ENCODE assay signal across 1 cellular context in genomic region chr1:2575801-2576663, GRCh38.
TF ChIP-seq lines count a peak whose summit lies in the region.

No MANE protein-coding gene starts in this region.

TF ChIP-seq in HepG2, 621 proteins besides CTCF, POLR2A, EP300 and RAD21 (continued from another document and continues in another):
- TF ChIP-seq NAIF1 (CRISPR knock-in tag; IDR thresholded peaks at IDR 0.05; ENCODE audit: borderline replicate concordance): no peak
- no peak for TF ChIP-seq ETS1 (CRISPR knock-in tag; IDR thresholded peaks at IDR 0.05)
- peak; percentile 32; the same call in 1 of the 2 replicates for TF ChIP-seq RXRA (CRISPR knock-in tag; IDR thresholded peaks at IDR 0.05)
- peak; percentile 81 for TF ChIP-seq DRAP1 (CRISPR knock-in tag; IDR thresholded peaks at IDR 0.05)
- TF ChIP-seq NFKBIZ (CRISPR knock-in tag; IDR thresholded peaks at IDR 0.05): no peak
- TF ChIP-seq ZFP41 (CRISPR knock-in tag; IDR thresholded peaks at IDR 0.05; ENCODE audit: borderline replicate concordance): no peak
- TF ChIP-seq ZNF451 (CRISPR knock-in tag; IDR thresholded peaks at IDR 0.05): no peak
- no peak for TF ChIP-seq MTF2 (CRISPR knock-in tag; IDR thresholded peaks at IDR 0.05; ENCODE audit: borderline replicate concordance)
- no peak for TF ChIP-seq ZBTB2 (CRISPR knock-in tag; IDR thresholded peaks at IDR 0.05; ENCODE audit: low read depth)
- TF ChIP-seq TBL1XR1 (IDR thresholded peaks at IDR 0.05; ENCODE audit: borderline replicate concordance, low read length, partially characterized antibody): no peak
- TF ChIP-seq ZNF720 (CRISPR knock-in tag; IDR thresholded peaks at IDR 0.05): no peak
- no peak for TF ChIP-seq SETDB1 (CRISPR knock-in tag; IDR thresholded peaks at IDR 0.05; ENCODE audit: borderline replicate concordance)
- TF ChIP-seq MLLT10 (CRISPR knock-in tag; IDR thresholded peaks at IDR 0.05): no peak
- TF ChIP-seq TCF7 (IDR thresholded peaks at IDR 0.05; ENCODE audit: low read depth): no peak
- no peak for TF ChIP-seq KDM5A (IDR thresholded peaks at IDR 0.05; ENCODE audit: borderline replicate concordance, low read length)
- no peak for TF ChIP-seq ZNF230 (CRISPR knock-in tag; IDR thresholded peaks at IDR 0.05)
- TF ChIP-seq ZFP91 (CRISPR knock-in tag; IDR thresholded peaks at IDR 0.05; ENCODE audit: borderline replicate concordance): peak; percentile 16; the same call in 1 of the 2 replicates
- TF ChIP-seq SIN3A (IDR thresholded peaks at IDR 0.05; ENCODE audit: borderline replicate concordance, low read depth, low read length): 0 out of 2 replicates have a peak, but pooled peaks have one; percentile 29
- peak; percentile 49; the same call in 1 of the 2 replicates for TF ChIP-seq KDM5B (CRISPR knock-in tag; IDR thresholded peaks at IDR 0.05; ENCODE audit: borderline replicate concordance)
- no peak for TF ChIP-seq SNRNP70 (IDR thresholded peaks at IDR 0.05; ENCODE audit: low read depth, low read length)
- TF ChIP-seq ZNF225 (CRISPR knock-in tag; IDR thresholded peaks at IDR 0.05): no peak
- TF ChIP-seq CENPT (CRISPR knock-in tag; IDR thresholded peaks at IDR 0.05; ENCODE audit: low read depth): no peak
- no peak for TF ChIP-seq GATAD1 (CRISPR knock-in tag; IDR thresholded peaks at IDR 0.05)
- no peak for TF ChIP-seq TEAD2 (CRISPR knock-in tag; IDR thresholded peaks at IDR 0.05)
- no peak for TF ChIP-seq ZBTB39 (CRISPR knock-in tag; IDR thresholded peaks at IDR 0.05)
- TF ChIP-seq AGO2 (optimal IDR thresholded peaks at IDR 0.05; ENCODE audit: low read depth, low read length): no peak
- TF ChIP-seq HMGA1 (CRISPR knock-in tag; conservative IDR thresholded peaks at IDR 0.05): no peak
- peak; percentile 57; the same call in 1 of the 2 replicates for TF ChIP-seq ZSCAN25 (CRISPR knock-in tag; IDR thresholded peaks at IDR 0.05)
- no peak for TF ChIP-seq PCBP1 (IDR thresholded peaks at IDR 0.05; ENCODE audit: borderline replicate concordance, low read depth, low read length)
- TF ChIP-seq DBP (CRISPR knock-in tag; IDR thresholded peaks at IDR 0.05; ENCODE audit: not compliant biosample characterization): peak; percentile 41
- peak; percentile 51; the same call in 1 of the 2 replicates for TF ChIP-seq ZNF264 (CRISPR knock-in tag; IDR thresholded peaks at IDR 0.05)
- TF ChIP-seq ZBTB49 (CRISPR knock-in tag; IDR thresholded peaks at IDR 0.05; ENCODE audit: borderline replicate concordance): no peak
- TF ChIP-seq MIXL1 (CRISPR knock-in tag; IDR thresholded peaks at IDR 0.05): peak; percentile 59; the same call in 1 of the 2 replicates
- TF ChIP-seq ZNF546 (CRISPR knock-in tag; conservative IDR thresholded peaks at IDR 0.05): no peak
- no peak for TF ChIP-seq ZNF383 (CRISPR knock-in tag; IDR thresholded peaks at IDR 0.05; ENCODE audit: borderline replicate concordance)
- TF ChIP-seq ZNF674 (CRISPR knock-in tag; IDR thresholded peaks at IDR 0.05; ENCODE audit: low read depth): no peak
- no peak for TF ChIP-seq TOPORS (CRISPR knock-in tag; IDR thresholded peaks at IDR 0.05)
- no peak for TF ChIP-seq ZNF550 (CRISPR knock-in tag; IDR thresholded peaks at IDR 0.05; ENCODE audit: borderline replicate concordance)
- TF ChIP-seq JUN (CRISPR knock-in tag; IDR thresholded peaks at IDR 0.05): no peak
- TF ChIP-seq ZNF30 (CRISPR knock-in tag; IDR thresholded peaks at IDR 0.05): no peak
- no peak for TF ChIP-seq TGIF2 (CRISPR knock-in tag; IDR thresholded peaks at IDR 0.05)
- 0 out of 2 replicates have a peak, but pooled peaks have one; percentile 32 for TF ChIP-seq ZNF280B (CRISPR knock-in tag; IDR thresholded peaks at IDR 0.05; ENCODE audit: borderline replicate concordance)
- TF ChIP-seq BORCS8-MEF2B (CRISPR knock-in tag; IDR thresholded peaks at IDR 0.05): no peak; the same call in 1 of the 2 replicates
- no peak for TF ChIP-seq NFRKB (IDR thresholded peaks at IDR 0.05)
- TF ChIP-seq RELA (CRISPR knock-in tag; IDR thresholded peaks at IDR 0.05): 0 out of 2 replicates have a peak, but pooled peaks have one; percentile 29
- TF ChIP-seq NFE2L2 (IDR thresholded peaks at IDR 0.05; ENCODE audit: low read length): no peak
- TF ChIP-seq TRIM22 (IDR thresholded peaks at IDR 0.05): no peak
- TF ChIP-seq HOXD1 (CRISPR knock-in tag; IDR thresholded peaks at IDR 0.05): no peak
- TF ChIP-seq ZNF362 (CRISPR knock-in tag; IDR thresholded peaks at IDR 0.05; ENCODE audit: borderline replicate concordance): peak; percentile 79; the same call in 1 of the 2 replicates
- TF ChIP-seq FIP1L1 (IDR thresholded peaks at IDR 0.05; ENCODE audit: borderline replicate concordance, insufficient read depth, low read depth, low read length): no peak
- TF ChIP-seq ZNF44 (CRISPR knock-in tag; IDR thresholded peaks at IDR 0.05): peak; percentile 62; the same call in 1 of the 2 replicates
- peak; percentile 92 for TF ChIP-seq PITX1 (CRISPR knock-in tag; IDR thresholded peaks at IDR 0.05)
- no peak for TF ChIP-seq ONECUT2 (CRISPR knock-in tag; IDR thresholded peaks at IDR 0.05)
- no peak for TF ChIP-seq NFYB (CRISPR knock-in tag; IDR thresholded peaks at IDR 0.05)
- TF ChIP-seq YEATS4 (CRISPR knock-in tag; IDR thresholded peaks at IDR 0.05; ENCODE audit: borderline replicate concordance): no peak; the same call in 1 of the 2 replicates
- no peak for TF ChIP-seq ATF5 (CRISPR knock-in tag; IDR thresholded peaks at IDR 0.05; ENCODE audit: low read depth)
